Comparison of ENCODE assay signal across 9 cellular contexts in genomic region chr4:687048-687974, GRCh38. TPM values are rescaled to one million over a fixed set of nuclear protein-coding genes. Genes with fewer than 3 reads are reported as not detected.
DNase-seq lines count a peak whose midpoint lies in the region; ATAC-seq and TF ChIP-seq lines count a peak whose summit lies in the region.
"Had no signal": no experiment of that assay in that cellular context is flagged by ENCODE, and none has a peak within 500 bp of the region (broad histone marks: within the 10 kb centered on the region; RNA-seq: fewer than 3 reads in every experiment).

No MANE protein-coding gene starts in this region.

- H3K27me3 ChIP-seq in vagina, result no peaks in the 10 kb centered on the region

- CTCF ChIA-PET in activated CD4-positive, alpha-beta T cell treated with anti-CD3 and anti-CD28 coated beads for 36 hours (lab: Charles Lee), result interaction anchor here (0.7 kb wide), 1 partner anchor 658 kb away, joined by 3 read pairs; no protein-coding TSS in a partner anchor

- no peak for TF ChIP-seq CTCF in chondrocyte (IDR thresholded peaks at IDR 0.05)
- TF ChIP-seq CTCF in lower leg skin (IDR thresholded peaks at IDR 0.05), result no peak
- TF ChIP-seq CTCF in vagina (IDR thresholded peaks at IDR 0.05), result no peak

- no peak for ATAC-seq in activated CD4-positive, alpha-beta T cell treated with anti-CD3 and anti-CD28 coated beads for 36 hours
- ATAC-seq in stimulated activated memory B cell treated with anti-CD40 and anti-IgM and Interleukin-4, amounts not matched to agents 10 μg/mL and 1 μg/mL and 100 μg/mL, for 72 hours, result no peak

- intact Hi-C loops in activated CD4-positive, alpha-beta T cell treated with anti-CD3 and anti-CD28 coated beads for 36 hours (cut with DNase I, micrococcal nuclease), result no loop called here
- intact Hi-C loops in lower leg skin (cut with DNase I; ENCODE audit: low total_unique reads) (no loop called here), vagina (cut with DNase I) (no loop called here)

- 53 to 61% methylated on average over 23 to 29 of the region's 38 CpGs for WGBS in lower leg skin, 2 donors

- H3K27ac Mint-ChIP-seq in activated CD4-positive, alpha-beta T cell treated with anti-CD3 and anti-CD28 coated beads for 36 hours, result no peak overlapping the region
- H3K27ac Mint-ChIP-seq in chondrocyte (ENCODE audit: unreplicated experiment), result peak overlapping the region; percentile 82
- no peak overlapping the region for H3K27ac Mint-ChIP-seq in stimulated activated memory B cell treated with anti-CD40 and anti-IgM and Interleukin-4, amounts not matched to agents 10 μg/mL and 1 μg/mL and 100 μg/mL, for 72 hours

- no peaks in the 10 kb centered on the region for H3K9me3 ChIP-seq in vagina

- peaks cover 10% of the 10 kb centered on the region for H3K27me3 Mint-ChIP-seq in activated CD4-positive, alpha-beta T cell treated with anti-CD3 and anti-CD28 coated beads for 36 hours
- no peaks in the 10 kb centered on the region for H3K27me3 Mint-ChIP-seq in chondrocyte (ENCODE audit: low read depth)
- peaks cover 47% of the 10 kb centered on the region for H3K27me3 Mint-ChIP-seq in stimulated activated memory B cell treated with anti-CD40 and anti-IgM and Interleukin-4, amounts not matched to agents 10 μg/mL and 1 μg/mL and 100 μg/mL, for 72 hours

- peak overlapping the region; percentile 85 for H3K27ac ChIP-seq in vagina

- POLR2A ChIA-PET in activated CD4-positive, alpha-beta T cell treated with anti-CD3 and anti-CD28 coated beads for 36 hours (lab: Charles Lee), result interaction anchor here (0.8 kb wide), 1 partner anchor 80 kb away, joined by 3 read pairs; no protein-coding TSS in a partner anchor

- TF ChIP-seq POLR2A in lower leg skin (IDR thresholded peaks at IDR 0.05) (no peak), vagina (IDR thresholded peaks at IDR 0.05) (peak in 1 of 2 donors; percentile 59)

- no peaks in the 10 kb centered on the region for H3K36me3 ChIP-seq in vagina

- no peaks in the 10 kb centered on the region for H3K4me1 Mint-ChIP-seq in activated CD4-positive, alpha-beta T cell treated with anti-CD3 and anti-CD28 coated beads for 36 hours
- peaks cover 17% of the 10 kb centered on the region for H3K4me1 Mint-ChIP-seq in chondrocyte (ENCODE audit: low read depth)
- H3K4me1 Mint-ChIP-seq in stimulated activated memory B cell treated with anti-CD40 and anti-IgM and Interleukin-4, amounts not matched to agents 10 μg/mL and 1 μg/mL and 100 μg/mL, for 72 hours, result peaks cover 25% of the 10 kb centered on the region

- H3K36me3 Mint-ChIP-seq in activated CD4-positive, alpha-beta T cell treated with anti-CD3 and anti-CD28 coated beads for 36 hours (ENCODE audit: low read depth), result no peaks in the 10 kb centered on the region
- no peaks in the 10 kb centered on the region for H3K36me3 Mint-ChIP-seq in chondrocyte (ENCODE audit: low read depth)
- no peaks in the 10 kb centered on the region for H3K36me3 Mint-ChIP-seq in stimulated activated memory B cell treated with anti-CD40 and anti-IgM and Interleukin-4, amounts not matched to agents 10 μg/mL and 1 μg/mL and 100 μg/mL, for 72 hours

- H3K9me3 Mint-ChIP-seq in activated CD4-positive, alpha-beta T cell treated with anti-CD3 and anti-CD28 coated beads for 36 hours (ENCODE audit: low read depth), result no peaks in the 10 kb centered on the region
- no peaks in the 10 kb centered on the region for H3K9me3 Mint-ChIP-seq in chondrocyte (ENCODE audit: low read depth)
- H3K9me3 Mint-ChIP-seq in stimulated activated memory B cell treated with anti-CD40 and anti-IgM and Interleukin-4, amounts not matched to agents 10 μg/mL and 1 μg/mL and 100 μg/mL, for 72 hours, result no peaks in the 10 kb centered on the region

- peak; percentile 5 for DNase-seq in activated CD4-positive, alpha-beta T cell treated with anti-CD3 and anti-CD28 coated beads for 36 hours
- no peak for DNase-seq in activated CD4-positive, alpha-beta T cell treated with anti-CD3 and anti-CD28 coated beads, Interleukin-2, amount 50 U/mL, for 48 hours
- DNase-seq in chondrocyte (ENCODE audit: low spot score) (peak; percentile 94), lower leg skin (ENCODE audit: low spot score in 2 of 2) (peak; percentile 90 to 98), vagina (ENCODE audit: extremely low spot score in 2 of 2) (no peak), NCI-H2081 treated with DMSO at 0.1 percent for 48 hours (lab: John Stamatoyannopoulos, UW) (no peak), GM19240 (ENCODE audit: insufficient read length, low spot score) (no peak)
- DNase-seq: NCI-H510A treated with DMSO at 0.1 percent for 48 hours had no signal

- H3K4me3 ChIP-seq in lower leg skin (ENCODE audit: low read depth, poor library complexity, severe bottlenecking) (peak overlapping the region; percentile 3), vagina (peak overlapping the region; percentile 37 to 51)

- H3K4me3 Mint-ChIP-seq in activated CD4-positive, alpha-beta T cell treated with anti-CD3 and anti-CD28 coated beads for 36 hours, result no peak overlapping the region
- H3K4me3 Mint-ChIP-seq in chondrocyte (ENCODE audit: unreplicated experiment), result no peak overlapping the region
- no peak overlapping the region for H3K4me3 Mint-ChIP-seq in stimulated activated memory B cell treated with anti-CD40 and anti-IgM and Interleukin-4, amounts not matched to agents 10 μg/mL and 1 μg/mL and 100 μg/mL, for 72 hours

- peaks cover 43% of the 10 kb centered on the region for H3K4me1 ChIP-seq in vagina

RNA-seq across cellular contexts. Expression of gene SLC49A3, which starts 1.6 kb away (rescaled TPM):
- total RNA-seq in activated CD4-positive, alpha-beta T cell treated with anti-CD3 and anti-CD28 coated beads for 36 hours, result under 1 TPM; 0.09 to 0.39 TPM
- total RNA-seq in chondrocyte, result 0.85 to 1.3 TPM (median 0.89 TPM) in 3 replicates
- 10 to 100 TPM; 16.8 to 33.8 (median 22.7) TPM for total RNA-seq in lower leg skin
- total RNA-seq in vagina, result 11.0 TPM

RNA-seq across cellular contexts. Expression of gene MYL5, which starts 13.0 kb away (rescaled TPM):
- total RNA-seq in activated CD4-positive, alpha-beta T cell treated with anti-CD3 and anti-CD28 coated beads for 36 hours, result 10 to 100 TPM; 13.7 to 16.4 TPM
- 22.8 to 26.5 TPM (median 25.6 TPM) in 3 replicates for total RNA-seq in chondrocyte
- total RNA-seq in lower leg skin, result 10 to 100 TPM in 1 of 4 donors, 1 to 10 TPM in 3; 7.2 to 31.4 (median 7.7) TPM
- total RNA-seq in vagina, result 3.4 TPM

RNA-seq across cellular contexts. Expression of gene ATP5ME, which starts 13.2 kb away (rescaled TPM):
- 100 to 1,000 TPM; 147 to 210 TPM for total RNA-seq in activated CD4-positive, alpha-beta T cell treated with anti-CD3 and anti-CD28 coated beads for 36 hours
- total RNA-seq in chondrocyte, result 240 to 279 TPM (median 256 TPM) in 3 replicates
- total RNA-seq in lower leg skin, result 100 to 1,000 TPM in 3 of 4 donors, 10 to 100 TPM in 1; 38.2 to 172 (median 140) TPM
- 181 TPM for total RNA-seq in vagina

RNA-seq across cellular contexts. Expression of gene PCGF3, which starts 18.3 kb away (rescaled TPM):
- total RNA-seq in activated CD4-positive, alpha-beta T cell treated with anti-CD3 and anti-CD28 coated beads for 36 hours, result 10 to 100 TPM; 20.6 to 22.5 TPM
- total RNA-seq in chondrocyte (54.1 to 60.8 TPM (median 55.4 TPM) in 3 replicates), lower leg skin (100 to 1,000 TPM in 1 of 4 donors, 10 to 100 TPM in 3; 55.2 to 102 (median 72.3) TPM), vagina (64.8 TPM)

Comparison
In these comparisons a context has a peak if more than half of its experiments do, and no peak if none do; other contexts are left out.
1. DNase-seq: peak in activated CD4-positive, alpha-beta T cell treated with anti-CD3 and anti-CD28 coated beads for 36 hours (single experiment), chondrocyte (single experiment) and lower leg skin (2 of 2); none in activated CD4-positive, alpha-beta T cell treated with anti-CD3 and anti-CD28 coated beads, Interleukin-2, amount 50 U/mL, for 48 hours (0 of 2), vagina (0 of 2), NCI-H2081 treated with DMSO at 0.1 percent for 48 hours (single experiment) and GM19240 (single experiment).